13 cellular contexts compared by ENCODE assay signal in the genomic region with DNA sequence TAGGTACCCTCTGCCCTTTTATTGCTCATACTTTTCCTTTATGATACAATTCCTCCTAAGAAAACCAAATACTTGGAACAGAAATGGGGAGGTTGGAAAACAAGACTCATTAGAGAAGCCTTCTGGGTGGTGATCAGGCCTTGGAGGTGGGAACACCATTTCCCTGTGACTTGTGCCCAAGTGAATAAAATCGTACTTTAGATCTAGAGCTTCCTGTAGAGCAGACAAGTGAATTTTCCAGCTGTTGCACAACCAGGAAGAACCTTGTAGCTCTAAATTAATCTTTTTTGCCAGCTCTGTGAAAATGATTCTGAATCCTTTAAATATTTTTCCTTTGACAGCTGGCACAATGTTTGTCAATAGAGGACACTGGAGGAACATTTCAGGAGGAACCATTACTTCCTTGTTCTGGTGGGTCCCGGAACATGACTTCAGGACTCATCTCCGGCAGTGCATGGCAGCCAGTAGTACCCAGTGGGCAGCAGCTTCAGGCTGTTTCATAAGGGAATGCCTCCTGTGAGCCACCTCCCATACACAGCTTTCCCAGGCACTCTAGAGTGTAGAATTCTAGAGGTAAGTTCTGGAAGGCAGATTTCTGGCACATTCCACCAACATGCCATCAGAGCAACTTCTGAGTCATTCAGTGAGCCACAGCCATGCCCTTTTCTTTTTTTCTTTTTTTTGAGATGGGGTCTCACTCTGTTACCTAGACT. TPM values are rescaled to one million over a fixed set of nuclear protein-coding genes. Genes with fewer than 3 reads are reported as not detected.
DNase-seq lines count a peak whose midpoint lies in the region; ATAC-seq and TF ChIP-seq lines count a peak whose summit lies in the region.
"Had no signal": no experiment of that assay in that cellular context is flagged by ENCODE, and none has a peak within 500 bp of the region (broad histone marks: within the 10 kb centered on the region; RNA-seq: fewer than 3 reads in every experiment).

No MANE protein-coding gene starts in this region.

- no peaks in the 10 kb centered on the region for H3F3A ChIP-seq in PC-3 (ENCODE audit: low read length, unreplicated experiment)

- H3K27me3 ChIP-seq in ACC112 (ENCODE audit: insufficient read depth, low read length) = no peaks in the 10 kb centered on the region
- H3K27me3 ChIP-seq in PC-3 (ENCODE audit: low read length) = no peaks in the 10 kb centered on the region
- H3K27me3 ChIP-seq in mesenchymal stem cell (ENCODE audit: control insufficient read depth in 1 of 2, insufficient read depth in 1 of 2, low read length in 2 of 2) = no peaks in the 10 kb centered on the region
- H3K27me3 ChIP-seq: tibial nerve had no signal

- peak overlapping the region in 1 of 2 experiments; percentile 15 for H2BK12ac ChIP-seq in mesenchymal stem cell (ENCODE audit: low read length in 2 of 2)

- H2BK5ac ChIP-seq in mesenchymal stem cell (ENCODE audit: low read depth, low read length, poor library complexity, severe bottlenecking) = no peak overlapping the region

- CTCF ChIA-PET in PC-3 (lab: Charles Lee) = no interaction called here

- 0 out of 2 replicates have a peak overlapping the region, but pooled peaks have one; percentile 4 for H3K27ac ChIP-seq in ACC112 (ENCODE audit: low read depth, low read length)
- H3K27ac ChIP-seq in PC-3 (ENCODE audit: low read length) = no peak overlapping the region
- H3K27ac ChIP-seq in mesenchymal stem cell (ENCODE audit: low read length, poor library complexity, severe bottlenecking) = no peak overlapping the region

- H4K91ac ChIP-seq in mesenchymal stem cell (ENCODE audit: low read length) = peak overlapping the region; percentile 50

- no peaks in the 10 kb centered on the region for H3K36me3 ChIP-seq in ACC112 (ENCODE audit: insufficient read depth, low read length)
- no peaks in the 10 kb centered on the region for H3K36me3 ChIP-seq in PC-3 (ENCODE audit: low read depth, low read length)
- peaks cover 0 to 4% of the 10 kb centered on the region in 2 experiments for H3K36me3 ChIP-seq in mesenchymal stem cell (ENCODE audit: control insufficient read depth in 1 of 2, insufficient read depth in 2 of 2, low read depth in 1 of 2, low read length in 2 of 2)
- H3K36me3 ChIP-seq: tibial nerve had no signal

- peak overlapping the region in 1 of 2 experiments; percentile 35 for H3K4ac ChIP-seq in mesenchymal stem cell (ENCODE audit: low read depth in 1 of 2, low read length in 2 of 2)

- H3K79me2 ChIP-seq in ACC112 (ENCODE audit: control insufficient read depth, insufficient read depth, low read length, unreplicated experiment) = no peaks in the 10 kb centered on the region
- no peaks in the 10 kb centered on the region for H3K79me2 ChIP-seq in PC-3 (ENCODE audit: low read length)

- intact Hi-C loops in PC-3 (cut with micrococcal nuclease) = no loop called here

- H2AFZ ChIP-seq in ACC112 (ENCODE audit: low read length, unreplicated experiment) = peak overlapping the region; percentile 86
- H2AFZ ChIP-seq in PC-3 (ENCODE audit: low read length) = no peak overlapping the region
- no peak overlapping the region for H2AFZ ChIP-seq in mesenchymal stem cell (ENCODE audit: low read depth, low read length)

- WGBS in mesenchymal stem cell = 95% methylated on average over 3 of the region's 3 CpGs

- DNase-seq in PC-3 = peak; percentile 66
- DNase-seq in epithelial cell of proximal tubule (ENCODE audit: low read depth) = peak; percentile 85
- peak; percentile 39 for DNase-seq in mesenchymal stem cell
- DNase-seq in GM20000 (ENCODE audit: low spot score) = no peak
- DNase-seq in stimulated activated CD4-positive, alpha-beta T cell treated with anti-CD3 and anti-CD28 coated beads, Interleukin-15, amount 100 ng/mL, for 24 hours = no peak
- DNase-seq in SIG-M5 (lab: John Stamatoyannopoulos, UW) = no peak
- DNase-seq: AML-193, naive B cell had no signal

- H3K18ac ChIP-seq in mesenchymal stem cell (ENCODE audit: low read depth in 1 of 2, low read length in 2 of 2) = no peak overlapping the region

- ATAC-seq in PC-3 (no peak; the same call in 1 of the 2 replicates), GM21360 (IDR thresholded peaks at IDR 0.05; ENCODE audit: unreplicated experiment) (no peak)

- no TSS peak for BruUV-seq in PC-3 (replicated peaks; lab: Mats Ljungman, UMichigan)

- no peak overlapping the region for H3K14ac ChIP-seq in mesenchymal stem cell (ENCODE audit: low read length in 2 of 2)

- no peak overlapping the region for H3K23ac ChIP-seq in mesenchymal stem cell (ENCODE audit: low read length in 2 of 2)

- TF ChIP-seq CTCF in PC-3 (conservative IDR thresholded peaks at IDR 0.05; ENCODE audit: low read depth, low read length) (no peak), epithelial cell of proximal tubule (conservative IDR thresholded peaks at IDR 0.05; ENCODE audit: low read depth, low read length) (no peak), GM20000 (IDR thresholded peaks at IDR 0.05; ENCODE audit: extremely low read depth, missing control alignments) (no peak)

- no peak overlapping the region for H2BK120ac ChIP-seq in mesenchymal stem cell (ENCODE audit: low read depth, low read length)

- H3K4me3 ChIP-seq in ACC112 (ENCODE audit: low read depth, low read length) = no peak overlapping the region
- no peak overlapping the region for H3K4me3 ChIP-seq in PC-3 (ENCODE audit: low read length)
- no peak overlapping the region for H3K4me3 ChIP-seq in epithelial cell of proximal tubule (ENCODE audit: low read depth, low read length)
- H3K4me3 ChIP-seq in mesenchymal stem cell (ENCODE audit: insufficient read depth in 1 of 2, low read depth in 1 of 2, low read length in 2 of 2) = no peak overlapping the region
- H3K4me3 ChIP-seq: tibial nerve had no signal

- H3K79me1 ChIP-seq in mesenchymal stem cell (replicated peaks; ENCODE audit: low read length, poor library complexity, severe bottlenecking) = peaks cover under 1% of the 10 kb centered on the region

- no peak overlapping the region for H2BK15ac ChIP-seq in mesenchymal stem cell (ENCODE audit: low read depth, poor library complexity, severe bottlenecking)

- H3K4me2 ChIP-seq in PC-3 (ENCODE audit: low read length) (peak overlapping the region; percentile 18; the same call in 1 of the 2 replicates), mesenchymal stem cell (ENCODE audit: low read length, poor library complexity, severe bottlenecking) (no peak overlapping the region)

- H3K4me1 ChIP-seq in ACC112 (ENCODE audit: control insufficient read depth, insufficient read depth, low read length, unreplicated experiment) (peaks cover 7% of the 10 kb centered on the region), PC-3 (ENCODE audit: insufficient read depth, low read length) (peaks cover 16% of the 10 kb centered on the region), mesenchymal stem cell (ENCODE audit: control insufficient read depth, insufficient read depth, low read depth, low read length) (peaks cover 11% of the 10 kb centered on the region)

- H3K9me2 ChIP-seq in PC-3 (replicated peaks; ENCODE audit: low read length) = no peaks in the 10 kb centered on the region

- peak overlapping the region; percentile 13 for H4K8ac ChIP-seq in mesenchymal stem cell (ENCODE audit: low read length)

- no peaks in the 10 kb centered on the region for H3K9me3 ChIP-seq in PC-3 (ENCODE audit: low read length)
- no peaks in the 10 kb centered on the region for H3K9me3 ChIP-seq in mesenchymal stem cell (ENCODE audit: control insufficient read depth, low read length)
- H3K9me3 ChIP-seq: tibial nerve had no signal

- no peaks in the 10 kb centered on the region for H4K20me1 ChIP-seq in PC-3 (ENCODE audit: low read length)

- POLR2A ChIA-PET in PC-3 (lab: Charles Lee; ENCODE audit: unreplicated experiment) = no interaction called here

- no peak overlapping the region for H2AK5ac ChIP-seq in mesenchymal stem cell (ENCODE audit: low read length, severe bottlenecking)

- H3K9ac ChIP-seq in PC-3 (ENCODE audit: low read length) (no peak overlapping the region), mesenchymal stem cell (ENCODE audit: low read length) (no peak overlapping the region)

RNA-seq across cellular contexts. Expression of gene SNAPIN, which starts 5.6 kb away (rescaled TPM):
- total RNA-seq in PC-3 (2014; rRNA removed) = 46.4 and 82.0 TPM in 2 replicates
- 59.8 and 79.9 TPM in 2 replicates for total RNA-seq in epithelial cell of proximal tubule
- polyA plus RNA-seq in mesenchymal stem cell (2013, experiment 1 of 2) = 48.6 TPM
- polyA plus RNA-seq in mesenchymal stem cell (2013, experiment 2 of 2) = 47.9 TPM

RNA-seq across cellular contexts. Expression of gene ILF2, which starts 17.8 kb away (rescaled TPM):
- 398 and 439 TPM in 2 replicates for total RNA-seq in PC-3 (2014; rRNA removed)
- 295 and 370 TPM in 2 replicates for total RNA-seq in epithelial cell of proximal tubule
- polyA plus RNA-seq in mesenchymal stem cell (2013, experiment 1 of 2) = 125 TPM
- polyA plus RNA-seq in mesenchymal stem cell (2013, experiment 2 of 2) = 126 TPM

RNA-seq across cellular contexts. Expression of gene CHTOP, which starts 19.1 kb away (rescaled TPM):
- total RNA-seq in PC-3 (2014; rRNA removed) = 101 and 112 TPM in 2 replicates
- total RNA-seq in epithelial cell of proximal tubule = 53.0 and 64.7 TPM in 2 replicates
- polyA plus RNA-seq in mesenchymal stem cell (2013, experiment 1 of 2) = 33.6 TPM
- polyA plus RNA-seq in mesenchymal stem cell (2013, experiment 2 of 2) = 34.1 TPM

RNA-seq across cellular contexts. Expression of gene S100A1, which starts 24.7 kb away (rescaled TPM):
- 0.29 TPM in 1 of 2 replicates, not detected in the other for total RNA-seq in PC-3 (2014; rRNA removed)
- 1.3 and 16.5 TPM in 2 replicates for total RNA-seq in epithelial cell of proximal tubule
- 0.29 TPM for polyA plus RNA-seq in mesenchymal stem cell (2013, experiment 1 of 2)
- polyA plus RNA-seq in mesenchymal stem cell (2013, experiment 2 of 2) = 0.25 TPM
- total RNA-seq: activated CD8-positive, alpha-beta memory T cell treated with anti-CD3 and anti-CD28 coated beads for 36 hours; glomerular endothelial cell had no signal

RNA-seq across cellular contexts. Expression of gene NPR1, which starts 25.5 kb away (rescaled TPM):
- total RNA-seq in PC-3 (2014; rRNA removed) (0.46 and 0.84 TPM in 2 replicates), epithelial cell of proximal tubule (0.72 and 0.92 TPM in 2 replicates)
- polyA plus RNA-seq in mesenchymal stem cell (2013, experiment 1 of 2) = 0.04 TPM
- 0.07 TPM for polyA plus RNA-seq in mesenchymal stem cell (2013, experiment 2 of 2)
- total RNA-seq: activated CD8-positive, alpha-beta memory T cell treated with anti-CD3 and anti-CD28 coated beads for 36 hours had no signal

Comparison
In these comparisons a context has a peak if more than half of its experiments do, and no peak if none do; other contexts are left out.
1. DNase-seq: peak in PC-3 (single experiment), epithelial cell of proximal tubule (single experiment) and mesenchymal stem cell (single experiment); none in GM20000 (single experiment), stimulated activated CD4-positive, alpha-beta T cell treated with anti-CD3 and anti-CD28 coated beads, Interleukin-15, amount 100 ng/mL, for 24 hours (single experiment) and SIG-M5 (single experiment).